In genomic region chr22:50318356-50318697, GRCh38 we compare ENCODE assay signal across 16 cellular contexts.
"Had no signal": no experiment of that assay in that cellular context is flagged by ENCODE, and none has a peak within 500 bp of the region (broad histone marks: within the 10 kb centered on the region; RNA-seq: fewer than 3 reads in every experiment).

No MANE protein-coding gene starts in this region.

- H3K27me3 ChIP-seq: breast epithelium, gastroesophageal sphincter, sigmoid colon, tibial nerve, vagina had no signal

- H3K4me3 Mint-ChIP-seq: activated CD4-positive, alpha-beta memory T cell treated with anti-CD3 and anti-CD28 coated beads, Interleukin-2, amount 10 ng/mL, durations not matched to agents 7 days and 5 days; activated naive CD8-positive, alpha-beta T cell; nephron progenitor cell; stimulated activated naive B cell treated with anti-CD40 and anti-IgM and Interleukin-4, amounts not matched to agents 10 μg/mL and 1 μg/mL and 100 μg/mL, for 72 hours had no signal

- H3K36me3 Mint-ChIP-seq: activated naive CD8-positive, alpha-beta T cell; stimulated activated naive B cell treated with anti-CD40 and anti-IgM and Interleukin-4, amounts not matched to agents 10 μg/mL and 1 μg/mL and 100 μg/mL, for 72 hours had no signal

- H3K27me3 Mint-ChIP-seq: activated CD4-positive, alpha-beta memory T cell treated with anti-CD3 and anti-CD28 coated beads, Interleukin-2, amount 10 ng/mL, durations not matched to agents 7 days and 5 days; activated naive CD8-positive, alpha-beta T cell; stimulated activated naive B cell treated with anti-CD40 and anti-IgM and Interleukin-4, amounts not matched to agents 10 μg/mL and 1 μg/mL and 100 μg/mL, for 72 hours had no signal

- DNase-seq: activated CD4-positive, alpha-beta memory T cell treated with anti-CD3 and anti-CD28 coated beads, Interleukin-2, amount 10 ng/mL, durations not matched to agents 7 days and 5 days; activated gamma-delta T cell; activated T-cell treated with anti-CD3 and anti-CD28 coated beads, Interleukin-2, amount 50 U/mL, for 48 hours; anterior cingulate cortex; dermis blood vessel endothelial cell; mesendoderm; nephron progenitor cell; sigmoid colon; stimulated activated CD4-positive, alpha-beta T cell treated with anti-CD3 and anti-CD28 coated beads, Interleukin-2, amount 100 ng/mL, for 24 hours; stimulated activated naive B cell treated with anti-CD40 and anti-IgM and Interleukin-4, amounts not matched to agents 10 μg/mL and 1 μg/mL and 100 μg/mL, for 72 hours had no signal

- H3K36me3 ChIP-seq: breast epithelium, gastroesophageal sphincter, sigmoid colon, vagina had no signal

- H3K4me3 ChIP-seq: breast epithelium, gastroesophageal sphincter, sigmoid colon, tibial nerve, vagina had no signal

- H3K9me3 Mint-ChIP-seq: activated CD4-positive, alpha-beta memory T cell treated with anti-CD3 and anti-CD28 coated beads, Interleukin-2, amount 10 ng/mL, durations not matched to agents 7 days and 5 days; nephron progenitor cell; stimulated activated naive B cell treated with anti-CD40 and anti-IgM and Interleukin-4, amounts not matched to agents 10 μg/mL and 1 μg/mL and 100 μg/mL, for 72 hours had no signal

- H3K4me1 ChIP-seq: breast epithelium, sigmoid colon, vagina had no signal

- ATAC-seq: gastroesophageal sphincter; stimulated activated naive B cell treated with anti-CD40 and anti-IgM and Interleukin-4, amounts not matched to agents 10 μg/mL and 1 μg/mL and 100 μg/mL, for 72 hours had no signal

- H3K9me3 ChIP-seq: breast epithelium, gastroesophageal sphincter, sigmoid colon, tibial nerve, vagina had no signal

- H3K27ac ChIP-seq: breast epithelium, gastroesophageal sphincter, sigmoid colon, tibial nerve, vagina, VCaP had no signal

- H3K27ac Mint-ChIP-seq: activated CD4-positive, alpha-beta memory T cell treated with anti-CD3 and anti-CD28 coated beads, Interleukin-2, amount 10 ng/mL, durations not matched to agents 7 days and 5 days; activated naive CD8-positive, alpha-beta T cell; nephron progenitor cell; stimulated activated naive B cell treated with anti-CD40 and anti-IgM and Interleukin-4, amounts not matched to agents 10 μg/mL and 1 μg/mL and 100 μg/mL, for 72 hours had no signal
